In genomic region chr16:65745-66144, GRCh38 we compare ENCODE assay signal across 8 cellular contexts. TPM values are rescaled to one million over a fixed set of nuclear protein-coding genes. Genes with fewer than 3 reads are reported as not detected.
DNase-seq lines count a peak whose midpoint lies in the region; ATAC-seq and TF ChIP-seq lines count a peak whose summit lies in the region.

No MANE protein-coding gene starts in this region.

- no peak overlapping the region for H3K27ac Mint-ChIP-seq in activated CD8-positive, alpha-beta T cell treated with anti-CD3 and anti-CD28 coated beads for 36 hours
- H3K27ac Mint-ChIP-seq in memory B cell, result no peak overlapping the region

- peak; percentile 68 for DNase-seq in COR-L47 (lab: John Stamatoyannopoulos, UW)
- DNase-seq in NK-92 (lab: John Stamatoyannopoulos, UW; ENCODE audit: unreplicated experiment), result peak; percentile 56
- DNase-seq in activated CD8-positive, alpha-beta T cell treated with anti-CD3 and anti-CD28 coated beads for 36 hours, result peak; percentile 93
- DNase-seq in ecto neural progenitor cell (ENCODE audit: low spot score), result peak; percentile 92
- peak; percentile 86 to 90 for DNase-seq in memory B cell (ENCODE audit: low spot score in 2 of 2)
- DNase-seq in stimulated activated CD8-positive, alpha-beta memory T cell treated with anti-CD3 and anti-CD28 coated beads, Interleukin-15, amount 100 ng/mL, for 24 hours (ENCODE audit: low read depth), result peak; percentile 68

- ATAC-seq in HG03432 (IDR thresholded peaks at IDR 0.05; ENCODE audit: unreplicated experiment) (peak; percentile 63), memory B cell (ENCODE audit: low read depth) (peak; percentile 97), HG03280 (IDR thresholded peaks at IDR 0.05; ENCODE audit: unreplicated experiment) (no peak)
- peak; percentile 97 for ATAC-seq in activated CD8-positive, alpha-beta T cell treated with anti-CD3 and anti-CD28 coated beads for 36 hours

- H3K27me3 Mint-ChIP-seq in activated CD8-positive, alpha-beta T cell treated with anti-CD3 and anti-CD28 coated beads for 36 hours, result peaks cover 1% of the 10 kb centered on the region
- H3K27me3 Mint-ChIP-seq in memory B cell, result no peaks in the 10 kb centered on the region

- no peaks in the 10 kb centered on the region for H3K36me3 Mint-ChIP-seq in activated CD8-positive, alpha-beta T cell treated with anti-CD3 and anti-CD28 coated beads for 36 hours (ENCODE audit: low read depth)
- H3K36me3 Mint-ChIP-seq in memory B cell, result no peaks in the 10 kb centered on the region

- H3K4me3 Mint-ChIP-seq in activated CD8-positive, alpha-beta T cell treated with anti-CD3 and anti-CD28 coated beads for 36 hours, result no peak overlapping the region
- H3K4me3 Mint-ChIP-seq in memory B cell, result no peak overlapping the region

- H3K9me3 Mint-ChIP-seq in activated CD8-positive, alpha-beta T cell treated with anti-CD3 and anti-CD28 coated beads for 36 hours, result no peaks in the 10 kb centered on the region
- H3K9me3 Mint-ChIP-seq in memory B cell, result no peaks in the 10 kb centered on the region

- CTCF ChIA-PET in activated CD8-positive, alpha-beta T cell treated with anti-CD3 and anti-CD28 coated beads for 36 hours (lab: Charles Lee), result interaction anchor here (0.6 to 20.7 kb wide), 36 partner anchors 8 to 318 kb away, joined by 3 to 458 read pairs (median 5); partner anchors contain the start of genes HBM, HBQ1, MPG and MRPL28

- POLR2A ChIA-PET in activated CD8-positive, alpha-beta T cell treated with anti-CD3 and anti-CD28 coated beads for 36 hours (lab: Charles Lee), result interaction anchor here (0.7 to 2.3 kb wide), 7 partner anchors 9 to 30 kb away, joined by 3 to 12 read pairs (median 5); partner anchors contain the start of gene MPG

- intact Hi-C loops in activated CD8-positive, alpha-beta T cell treated with anti-CD3 and anti-CD28 coated beads for 36 hours (cut with micrococcal nuclease), result loop anchor here (1.0 kb wide), 1 partner anchor 32 kb away; no protein-coding TSS in a partner anchor

- no peaks in the 10 kb centered on the region for H3K4me1 Mint-ChIP-seq in activated CD8-positive, alpha-beta T cell treated with anti-CD3 and anti-CD28 coated beads for 36 hours (ENCODE audit: low read depth)
- H3K4me1 Mint-ChIP-seq in memory B cell, result peaks cover 4% of the 10 kb centered on the region

- peak; percentile 94 for TF ChIP-seq CTCF in activated CD8-positive, alpha-beta T cell treated with anti-CD3 and anti-CD28 coated beads for 36 hours (IDR thresholded peaks at IDR 0.05)

RNA-seq across cellular contexts. Expression of gene RHBDF1, which starts 6.7 kb away (rescaled TPM):
- total RNA-seq in activated CD8-positive, alpha-beta T cell treated with anti-CD3 and anti-CD28 coated beads for 36 hours, result under 1 TPM in 1 of 2 experiments, not detected in 1; 0.61 TPM

RNA-seq across cellular contexts. Expression of gene SNRNP25, which starts 12.1 kb away (rescaled TPM):
- 10 to 100 TPM; 39.4 to 39.7 TPM for total RNA-seq in activated CD8-positive, alpha-beta T cell treated with anti-CD3 and anti-CD28 coated beads for 36 hours

RNA-seq across cellular contexts. Expression of gene MPG, which starts 12.3 kb away (rescaled TPM):
- total RNA-seq in activated CD8-positive, alpha-beta T cell treated with anti-CD3 and anti-CD28 coated beads for 36 hours, result 10 to 100 TPM; 51.7 to 54.2 TPM

RNA-seq across cellular contexts. Expression of gene POLR3K, which starts 12.3 kb away (rescaled TPM):
- total RNA-seq in activated CD8-positive, alpha-beta T cell treated with anti-CD3 and anti-CD28 coated beads for 36 hours, result 10 to 100 TPM; 51.3 to 52.6 TPM
